ENCODE assay signal across 8 cellular contexts in genomic region chr17:21551081-21551881, GRCh38.
DNase-seq lines count a peak whose midpoint lies in the region; ATAC-seq lines count a peak whose summit lies in the region.

No MANE protein-coding gene starts in this region.

- H3K27ac Mint-ChIP-seq in activated CD8-positive, alpha-beta T cell treated with anti-CD3 and anti-CD28 coated beads, Interleukin-2, amount 10 ng/mL, durations not matched to agents 7 days and 5 days = no peak overlapping the region

- peaks cover 18% of the 10 kb centered on the region for H3K27me3 Mint-ChIP-seq in activated CD8-positive, alpha-beta T cell treated with anti-CD3 and anti-CD28 coated beads, Interleukin-2, amount 10 ng/mL, durations not matched to agents 7 days and 5 days (ENCODE audit: low read depth)

- DNase-seq in DMS53 (lab: John Stamatoyannopoulos, UW) (peak; percentile 81), NCI-H526 treated with DMSO at 0.1 percent for 48 hours (lab: John Stamatoyannopoulos, UW) (peak; percentile 37), medulla oblongata (ENCODE audit: extremely low spot score) (peak; percentile 84)
- peak; percentile 79 for DNase-seq in activated CD8-positive, alpha-beta T cell treated with anti-CD3 and anti-CD28 coated beads, Interleukin-2, amount 10 ng/mL, durations not matched to agents 7 days and 5 days
- DNase-seq in effector CD4-positive, alpha-beta T cell = peak; percentile 72
- DNase-seq in stimulated activated CD4-positive, alpha-beta T cell treated with anti-CD3 and anti-CD28 coated beads, TNF-alpha, amount 100 ng/mL, for 24 hours (ENCODE audit: low read depth in 3 of 3) = peak; percentile 56 to 74 (median 69)

- H3K36me3 Mint-ChIP-seq in activated CD8-positive, alpha-beta T cell treated with anti-CD3 and anti-CD28 coated beads, Interleukin-2, amount 10 ng/mL, durations not matched to agents 7 days and 5 days (ENCODE audit: low read depth) = peaks cover 10% of the 10 kb centered on the region

- H3K4me3 Mint-ChIP-seq in activated CD8-positive, alpha-beta T cell treated with anti-CD3 and anti-CD28 coated beads, Interleukin-2, amount 10 ng/mL, durations not matched to agents 7 days and 5 days = peak overlapping the region; percentile 85

- ATAC-seq in HG02852 (IDR thresholded peaks at IDR 0.05; ENCODE audit: unreplicated experiment) (peak; percentile 85), HG03457 (IDR thresholded peaks at IDR 0.05; ENCODE audit: unreplicated experiment) (no peak)
- ATAC-seq in activated CD8-positive, alpha-beta T cell treated with anti-CD3 and anti-CD28 coated beads, Interleukin-2, amount 10 ng/mL, durations not matched to agents 7 days and 5 days = peak; percentile 95

- H3K4me1 Mint-ChIP-seq in activated CD8-positive, alpha-beta T cell treated with anti-CD3 and anti-CD28 coated beads, Interleukin-2, amount 10 ng/mL, durations not matched to agents 7 days and 5 days (ENCODE audit: low read depth) = peaks cover 23% of the 10 kb centered on the region

- CTCF ChIA-PET in activated CD8-positive, alpha-beta T cell treated with anti-CD3 and anti-CD28 coated beads, Interleukin-2, amount 10 ng/mL, durations not matched to agents 7 days and 5 days (lab: Charles Lee) = interaction anchor here (0.8 to 1.5 kb wide), 2 partner anchors 94 kb away, joined by 3 to 6 read pairs; no protein-coding TSS in a partner anchor

- no peaks in the 10 kb centered on the region for H3K9me3 Mint-ChIP-seq in activated CD8-positive, alpha-beta T cell treated with anti-CD3 and anti-CD28 coated beads, Interleukin-2, amount 10 ng/mL, durations not matched to agents 7 days and 5 days (ENCODE audit: insufficient read depth)

- POLR2A ChIA-PET in activated CD8-positive, alpha-beta T cell treated with anti-CD3 and anti-CD28 coated beads, Interleukin-2, amount 10 ng/mL, durations not matched to agents 7 days and 5 days (lab: Charles Lee) = no interaction called here
